1 cellular context compared by ENCODE assay signal in genomic region chr4:184475096-184475461, GRCh38.
TF ChIP-seq lines count a peak whose summit lies in the region.

No MANE protein-coding gene starts in this region.

TF ChIP-seq in GM23338, 12 proteins besides CTCF, POLR2A, EP300 and RAD21 (continued from another document):
- no peak for TF ChIP-seq ZNF462 (CRISPR knock-in tag; IDR thresholded peaks at IDR 0.05)
